1 cellular context compared by ENCODE assay signal in the genomic region with DNA sequence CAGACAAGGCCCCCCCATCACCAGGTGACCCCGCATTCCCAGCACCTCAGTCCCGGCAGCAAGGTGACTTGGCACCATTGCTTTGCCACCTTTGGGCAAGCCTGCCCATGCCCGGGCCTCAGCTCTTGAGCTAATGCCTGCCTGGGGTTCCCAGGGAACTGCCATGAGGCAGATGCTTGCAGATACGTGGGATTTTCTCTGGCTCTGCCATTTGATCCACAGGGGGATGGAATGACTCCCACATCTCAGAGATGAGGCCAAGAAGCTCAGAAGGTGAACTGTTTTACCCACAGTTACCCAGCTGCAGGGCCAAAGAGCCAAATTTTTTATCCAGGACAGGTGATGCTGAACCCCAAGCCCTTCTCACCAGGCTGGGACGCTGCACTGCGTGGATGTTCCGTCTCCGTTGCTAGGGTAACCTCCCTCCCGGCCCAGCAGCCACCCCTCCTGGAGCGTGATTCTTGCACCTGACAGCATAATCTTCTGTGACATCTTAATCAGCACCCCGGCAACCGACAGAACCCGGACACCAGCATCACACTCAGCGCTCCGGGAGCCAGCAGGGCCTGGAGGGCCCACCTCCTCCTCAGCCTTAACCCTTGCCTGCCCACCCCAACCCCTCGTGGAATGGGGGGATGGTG.
TF ChIP-seq lines count a peak whose summit lies in the region.

No MANE protein-coding gene starts in this region.

TF ChIP-seq in GM23338, 12 proteins besides CTCF, POLR2A, EP300 and RAD21 (continued from another document):
- TF ChIP-seq REST (IDR thresholded peaks at IDR 0.05; ENCODE audit: unreplicated experiment) (no peak), POLR2AphosphoS5 (IDR thresholded peaks at IDR 0.05; ENCODE audit: low read depth) (no peak), EZH2 (IDR thresholded peaks at IDR 0.05; ENCODE audit: low read depth, unreplicated experiment) (no peak), EZH2phosphoT487 (IDR thresholded peaks at IDR 0.05; ENCODE audit: unreplicated experiment) (no peak), NANOG (IDR thresholded peaks at IDR 0.05; ENCODE audit: borderline replicate concordance) (no peak), ZNF114 (CRISPR knock-in tag; IDR thresholded peaks at IDR 0.05) (no peak), CREB1 (CRISPR knock-in tag; IDR thresholded peaks at IDR 0.05; ENCODE audit: low read depth) (no peak), ZNF331 (CRISPR knock-in tag; IDR thresholded peaks at IDR 0.05; ENCODE audit: low read depth) (no peak), JUNB (IDR thresholded peaks at IDR 0.05; ENCODE audit: unreplicated experiment) (no peak)
- TF ChIP-seq, protein P1, sequence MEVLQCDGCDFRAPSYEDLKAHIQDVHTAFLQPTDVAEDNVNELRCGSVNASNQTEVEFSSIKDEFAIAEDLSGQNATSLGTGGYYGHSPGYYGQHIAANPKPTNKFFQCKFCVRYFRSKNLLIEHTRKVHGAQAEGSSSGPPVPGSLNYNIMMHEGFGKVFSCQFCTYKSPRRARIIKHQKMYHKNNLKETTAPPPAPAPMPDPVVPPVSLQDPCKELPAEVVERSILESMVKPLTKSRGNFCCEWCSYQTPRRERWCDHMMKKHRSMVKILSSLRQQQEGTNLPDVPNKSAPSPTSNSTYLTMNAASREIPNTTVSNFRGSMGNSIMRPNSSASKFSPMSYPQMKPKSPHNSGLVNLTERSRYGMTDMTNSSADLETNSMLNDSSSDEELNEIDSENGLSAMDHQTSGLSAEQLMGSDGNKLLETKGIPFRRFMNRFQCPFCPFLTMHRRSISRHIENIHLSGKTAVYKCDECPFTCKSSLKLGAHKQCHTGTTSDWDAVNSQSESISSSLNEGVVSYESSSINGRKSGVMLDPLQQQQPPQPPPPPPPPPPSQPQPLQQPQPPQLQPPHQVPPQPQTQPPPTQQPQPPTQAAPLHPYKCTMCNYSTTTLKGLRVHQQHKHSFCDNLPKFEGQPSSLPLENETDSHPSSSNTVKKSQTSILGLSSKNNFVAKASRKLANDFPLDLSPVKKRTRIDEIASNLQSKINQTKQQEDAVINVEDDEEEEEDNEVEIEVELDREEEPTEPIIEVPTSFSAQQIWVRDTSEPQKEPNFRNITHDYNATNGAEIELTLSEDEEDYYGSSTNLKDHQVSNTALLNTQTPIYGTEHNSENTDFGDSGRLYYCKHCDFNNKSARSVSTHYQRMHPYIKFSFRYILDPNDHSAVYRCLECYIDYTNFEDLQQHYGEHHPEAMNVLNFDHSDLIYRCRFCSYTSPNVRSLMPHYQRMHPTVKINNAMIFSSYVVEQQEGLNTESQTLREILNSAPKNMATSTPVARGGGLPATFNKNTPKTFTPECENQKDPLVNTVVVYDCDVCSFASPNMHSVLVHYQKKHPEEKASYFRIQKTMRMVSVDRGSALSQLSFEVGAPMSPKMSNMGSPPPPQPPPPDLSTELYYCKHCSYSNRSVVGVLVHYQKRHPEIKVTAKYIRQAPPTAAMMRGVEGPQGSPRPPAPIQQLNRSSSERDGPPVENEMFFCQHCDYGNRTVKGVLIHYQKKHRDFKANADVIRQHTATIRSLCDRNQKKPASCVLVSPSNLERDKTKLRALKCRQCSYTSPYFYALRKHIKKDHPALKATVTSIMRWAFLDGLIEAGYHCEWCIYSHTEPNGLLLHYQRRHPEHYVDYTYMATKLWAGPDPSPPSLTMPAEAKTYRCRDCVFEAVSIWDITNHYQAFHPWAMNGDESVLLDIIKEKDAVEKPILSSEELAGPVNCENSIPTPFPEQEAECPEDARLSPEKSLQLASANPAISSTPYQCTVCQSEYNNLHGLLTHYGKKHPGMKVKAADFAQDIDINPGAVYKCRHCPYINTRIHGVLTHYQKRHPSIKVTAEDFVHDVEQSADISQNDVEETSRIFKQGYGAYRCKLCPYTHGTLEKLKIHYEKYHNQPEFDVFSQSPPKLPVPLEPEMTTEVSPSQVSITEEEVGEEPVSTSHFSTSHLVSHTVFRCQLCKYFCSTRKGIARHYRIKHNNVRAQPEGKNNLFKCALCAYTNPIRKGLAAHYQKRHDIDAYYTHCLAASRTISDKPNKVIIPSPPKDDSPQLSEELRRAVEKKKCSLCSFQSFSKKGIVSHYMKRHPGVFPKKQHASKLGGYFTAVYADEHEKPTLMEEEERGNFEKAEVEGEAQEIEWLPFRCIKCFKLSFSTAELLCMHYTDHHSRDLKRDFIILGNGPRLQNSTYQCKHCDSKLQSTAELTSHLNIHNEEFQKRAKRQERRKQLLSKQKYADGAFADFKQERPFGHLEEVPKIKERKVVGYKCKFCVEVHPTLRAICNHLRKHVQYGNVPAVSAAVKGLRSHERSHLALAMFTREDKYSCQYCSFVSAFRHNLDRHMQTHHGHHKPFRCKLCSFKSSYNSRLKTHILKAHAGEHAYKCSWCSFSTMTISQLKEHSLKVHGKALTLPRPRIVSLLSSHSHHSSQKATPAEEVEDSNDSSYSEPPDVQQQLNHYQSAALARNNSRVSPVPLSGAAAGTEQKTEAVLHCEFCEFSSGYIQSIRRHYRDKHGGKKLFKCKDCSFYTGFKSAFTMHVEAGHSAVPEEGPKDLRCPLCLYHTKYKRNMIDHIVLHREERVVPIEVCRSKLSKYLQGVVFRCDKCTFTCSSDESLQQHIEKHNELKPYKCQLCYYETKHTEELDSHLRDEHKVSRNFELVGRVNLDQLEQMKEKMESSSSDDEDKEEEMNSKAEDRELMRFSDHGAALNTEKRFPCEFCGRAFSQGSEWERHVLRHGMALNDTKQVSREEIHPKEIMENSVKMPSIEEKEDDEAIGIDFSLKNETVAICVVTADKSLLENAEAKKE (CRISPR knock-in tag; IDR thresholded peaks at IDR 0.05), result no peak
- TF ChIP-seq, protein P2, sequence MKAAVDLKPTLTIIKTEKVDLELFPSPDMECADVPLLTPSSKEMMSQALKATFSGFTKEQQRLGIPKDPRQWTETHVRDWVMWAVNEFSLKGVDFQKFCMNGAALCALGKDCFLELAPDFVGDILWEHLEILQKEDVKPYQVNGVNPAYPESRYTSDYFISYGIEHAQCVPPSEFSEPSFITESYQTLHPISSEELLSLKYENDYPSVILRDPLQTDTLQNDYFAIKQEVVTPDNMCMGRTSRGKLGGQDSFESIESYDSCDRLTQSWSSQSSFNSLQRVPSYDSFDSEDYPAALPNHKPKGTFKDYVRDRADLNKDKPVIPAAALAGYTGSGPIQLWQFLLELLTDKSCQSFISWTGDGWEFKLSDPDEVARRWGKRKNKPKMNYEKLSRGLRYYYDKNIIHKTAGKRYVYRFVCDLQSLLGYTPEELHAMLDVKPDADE (IDR thresholded peaks at IDR 0.05), result no peak
TF ChIP-seq in GM23338: peak in this region for 0.
